Comparison of ENCODE assay signal across 1 cellular context in the genomic region with DNA sequence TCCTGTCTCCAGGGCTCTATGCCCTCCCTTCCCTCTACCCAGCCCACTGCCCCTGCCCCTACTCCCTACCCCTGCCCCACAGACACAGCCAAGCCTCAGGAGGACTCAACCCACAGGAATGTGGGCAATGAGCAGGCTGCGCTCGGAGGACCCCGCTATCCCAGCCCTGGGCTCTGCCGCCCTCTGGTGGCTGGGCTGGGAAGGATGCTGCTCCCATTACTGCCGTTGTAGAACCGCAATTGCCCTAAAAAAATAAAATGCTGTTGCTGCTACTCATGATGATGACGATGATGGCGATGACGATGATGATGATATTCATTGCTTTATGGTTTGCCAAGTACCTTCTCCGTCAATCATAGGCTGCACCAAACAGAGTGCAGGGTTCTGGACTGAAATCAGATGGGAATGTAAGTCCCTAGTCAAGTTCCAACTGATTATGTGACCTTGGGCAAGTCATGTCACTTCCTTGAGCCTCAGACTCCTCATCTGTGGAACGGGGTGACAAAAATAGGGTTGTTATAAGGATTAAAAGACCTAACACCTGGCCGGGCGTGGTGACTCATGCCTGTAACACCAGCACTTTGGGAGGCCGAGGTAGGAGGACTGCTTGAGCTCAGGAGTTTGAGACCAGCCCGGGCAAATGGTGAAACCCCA.
TF ChIP-seq lines count a peak whose summit lies in the region.

No MANE protein-coding gene starts in this region.

TF ChIP-seq in K562, 482 proteins besides CTCF, POLR2A, EP300 and RAD21 (continued from another document):
- TF ChIP-seq, protein P1, sequence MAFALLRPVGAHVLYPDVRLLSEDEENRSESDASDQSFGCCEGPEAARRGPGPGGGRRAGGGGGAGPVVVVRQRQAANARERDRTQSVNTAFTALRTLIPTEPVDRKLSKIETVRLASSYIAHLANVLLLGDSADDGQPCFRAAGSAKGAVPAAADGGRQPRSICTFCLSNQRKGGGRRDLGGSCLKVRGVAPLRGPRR (CRISPR knock-in tag; IDR thresholded peaks at IDR 0.05) = no peak
- TF ChIP-seq RCOR1 (IDR thresholded peaks at IDR 0.05; ENCODE audit: borderline replicate concordance in 1 of 2, low read depth in 2 of 2, low read length in 2 of 2) = peak in 1 of 2 experiments; percentile 73; a peak in 1 of 4 replicates
- no peak for TF ChIP-seq ZNF668 (CRISPR knock-in tag; IDR thresholded peaks at IDR 0.05)
- TF ChIP-seq ETV1 (tag; conservative IDR thresholded peaks at IDR 0.05; ENCODE audit: low read depth) = no peak
- TF ChIP-seq CREM (IDR thresholded peaks at IDR 0.05; ENCODE audit: low read depth) = peak; percentile 57; the same call in 1 of the 2 replicates
- TF ChIP-seq ZNF431 (CRISPR knock-in tag; IDR thresholded peaks at IDR 0.05) = 0 out of 2 replicates have a peak, but pooled peaks have one; percentile 31
- peak; percentile 82 for TF ChIP-seq XRCC5 (IDR thresholded peaks at IDR 0.05; ENCODE audit: low read depth, low read length)
- TF ChIP-seq ZNF695 (CRISPR knock-in tag; IDR thresholded peaks at IDR 0.05) = 0 out of 2 replicates have a peak, but pooled peaks have one; percentile 9
- no peak for TF ChIP-seq HNRNPUL1 (IDR thresholded peaks at IDR 0.05; ENCODE audit: low read length)
- TF ChIP-seq, protein P2, sequence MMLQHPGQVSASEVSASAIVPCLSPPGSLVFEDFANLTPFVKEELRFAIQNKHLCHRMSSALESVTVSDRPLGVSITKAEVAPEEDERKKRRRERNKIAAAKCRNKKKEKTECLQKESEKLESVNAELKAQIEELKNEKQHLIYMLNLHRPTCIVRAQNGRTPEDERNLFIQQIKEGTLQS (IDR thresholded peaks at IDR 0.05) = peak; percentile 67
- TF ChIP-seq, protein P2 (CRISPR knock-in tag; conservative IDR thresholded peaks at IDR 0.05) = no peak
- TF ChIP-seq MAZ (CRISPR knock-in tag; conservative IDR thresholded peaks at IDR 0.05 in 1 of 2, IDR thresholded peaks at IDR 0.05 in 1 of 2) = peak; percentile 62 to 91; a peak in 3 of 4 replicates
- peak; percentile 79 to 94 for TF ChIP-seq TEAD1 (CRISPR knock-in tag; IDR thresholded peaks at IDR 0.05)
- TF ChIP-seq KDM1A (IDR thresholded peaks at IDR 0.05) = peak; percentile 50 to 58; a peak in 2 of 4 replicates
- peak; percentile 78; the same call in 1 of the 2 replicates for TF ChIP-seq ZBTB7A (IDR thresholded peaks at IDR 0.05; ENCODE audit: borderline replicate concordance, control insufficient read depth, low read depth, low read length)
- TF ChIP-seq ZNF507 (tag; conservative IDR thresholded peaks at IDR 0.05) = no peak
- no peak for TF ChIP-seq ZNF75A (CRISPR knock-in tag; IDR thresholded peaks at IDR 0.05)
- TF ChIP-seq EGR1 (conservative IDR thresholded peaks at IDR 0.05) = peak; percentile 32
- TF ChIP-seq, protein P3, sequence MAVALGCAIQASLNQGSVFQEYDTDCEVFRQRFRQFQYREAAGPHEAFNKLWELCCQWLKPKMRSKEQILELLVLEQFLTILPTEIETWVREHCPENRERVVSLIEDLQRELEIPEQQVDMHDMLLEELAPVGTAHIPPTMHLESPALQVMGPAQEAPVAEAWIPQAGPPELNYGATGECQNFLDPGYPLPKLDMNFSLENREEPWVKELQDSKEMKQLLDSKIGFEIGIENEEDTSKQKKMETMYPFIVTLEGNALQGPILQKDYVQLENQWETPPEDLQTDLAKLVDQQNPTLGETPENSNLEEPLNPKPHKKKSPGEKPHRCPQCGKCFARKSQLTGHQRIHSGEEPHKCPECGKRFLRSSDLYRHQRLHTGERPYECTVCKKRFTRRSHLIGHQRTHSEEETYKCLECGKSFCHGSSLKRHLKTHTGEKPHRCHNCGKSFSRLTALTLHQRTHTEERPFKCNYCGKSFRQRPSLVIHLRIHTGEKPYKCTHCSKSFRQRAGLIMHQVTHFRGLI (CRISPR knock-in tag; IDR thresholded peaks at IDR 0.05) = no peak
- TF ChIP-seq SMARCA5 (IDR thresholded peaks at IDR 0.05) = no peak
- TF ChIP-seq, protein P4, sequence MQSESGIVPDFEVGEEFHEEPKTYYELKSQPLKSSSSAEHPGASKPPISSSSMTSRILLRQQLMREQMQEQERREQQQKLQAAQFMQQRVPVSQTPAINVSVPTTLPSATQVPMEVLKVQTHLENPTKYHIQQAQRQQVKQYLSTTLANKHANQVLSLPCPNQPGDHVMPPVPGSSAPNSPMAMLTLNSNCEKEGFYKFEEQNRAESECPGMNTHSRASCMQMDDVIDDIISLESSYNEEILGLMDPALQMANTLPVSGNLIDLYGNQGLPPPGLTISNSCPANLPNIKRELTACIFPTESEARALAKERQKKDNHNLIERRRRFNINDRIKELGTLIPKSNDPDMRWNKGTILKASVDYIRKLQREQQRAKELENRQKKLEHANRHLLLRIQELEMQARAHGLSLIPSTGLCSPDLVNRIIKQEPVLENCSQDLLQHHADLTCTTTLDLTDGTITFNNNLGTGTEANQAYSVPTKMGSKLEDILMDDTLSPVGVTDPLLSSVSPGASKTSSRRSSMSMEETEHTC (IDR thresholded peaks at IDR 0.05) = no peak
- TF ChIP-seq IFI16 (CRISPR knock-in tag; IDR thresholded peaks at IDR 0.05) = no peak
- TF ChIP-seq CHD1 (IDR thresholded peaks at IDR 0.05; ENCODE audit: low read length) = no peak
- peak; percentile 87 for TF ChIP-seq RB1 (IDR thresholded peaks at IDR 0.05; ENCODE audit: low read depth)
- peak; percentile 88 for TF ChIP-seq HDGF (IDR thresholded peaks at IDR 0.05)
- TF ChIP-seq CC2D1A (IDR thresholded peaks at IDR 0.05) = peak; percentile 97
- 0 out of 2 replicates have a peak, but pooled peaks have one; percentile 31 for TF ChIP-seq TSC22D4 (tag; IDR thresholded peaks at IDR 0.05)
- TF ChIP-seq, protein P5, sequence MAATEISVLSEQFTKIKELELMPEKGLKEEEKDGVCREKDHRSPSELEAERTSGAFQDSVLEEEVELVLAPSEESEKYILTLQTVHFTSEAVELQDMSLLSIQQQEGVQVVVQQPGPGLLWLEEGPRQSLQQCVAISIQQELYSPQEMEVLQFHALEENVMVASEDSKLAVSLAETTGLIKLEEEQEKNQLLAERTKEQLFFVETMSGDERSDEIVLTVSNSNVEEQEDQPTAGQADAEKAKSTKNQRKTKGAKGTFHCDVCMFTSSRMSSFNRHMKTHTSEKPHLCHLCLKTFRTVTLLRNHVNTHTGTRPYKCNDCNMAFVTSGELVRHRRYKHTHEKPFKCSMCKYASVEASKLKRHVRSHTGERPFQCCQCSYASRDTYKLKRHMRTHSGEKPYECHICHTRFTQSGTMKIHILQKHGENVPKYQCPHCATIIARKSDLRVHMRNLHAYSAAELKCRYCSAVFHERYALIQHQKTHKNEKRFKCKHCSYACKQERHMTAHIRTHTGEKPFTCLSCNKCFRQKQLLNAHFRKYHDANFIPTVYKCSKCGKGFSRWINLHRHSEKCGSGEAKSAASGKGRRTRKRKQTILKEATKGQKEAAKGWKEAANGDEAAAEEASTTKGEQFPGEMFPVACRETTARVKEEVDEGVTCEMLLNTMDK (IDR thresholded peaks at IDR 0.05; ENCODE audit: borderline replicate concordance, insufficient read depth, low read depth, low read length, poor library complexity, severe bottlenecking) = peak; percentile 14
- TF ChIP-seq ZC3H8 (IDR thresholded peaks at IDR 0.05) = no peak
- TF ChIP-seq CREB1 (IDR thresholded peaks at IDR 0.05) = peak; percentile 69; the same call in 1 of the 2 replicates
- TF ChIP-seq CREB1 (CRISPR knock-in tag; IDR thresholded peaks at IDR 0.05) = 0 out of 2 replicates have a peak, but pooled peaks have one; percentile 34
- TF ChIP-seq MTA3 (IDR thresholded peaks at IDR 0.05; ENCODE audit: borderline replicate concordance) = 0 out of 2 replicates have a peak, but pooled peaks have one; percentile 38
- peak; percentile 86 for TF ChIP-seq ZKSCAN1 (IDR thresholded peaks at IDR 0.05; ENCODE audit: low read depth, low read length)
- TF ChIP-seq HNRNPK (IDR thresholded peaks at IDR 0.05; ENCODE audit: low read depth, low read length, poor library complexity, severe bottlenecking) = no peak
- no peak for TF ChIP-seq BRD4 (IDR thresholded peaks at IDR 0.05)
- no peak for TF ChIP-seq ARID1B (IDR thresholded peaks at IDR 0.05)
